Comparison of ENCODE assay signal across 9 cellular contexts in the genomic region with DNA sequence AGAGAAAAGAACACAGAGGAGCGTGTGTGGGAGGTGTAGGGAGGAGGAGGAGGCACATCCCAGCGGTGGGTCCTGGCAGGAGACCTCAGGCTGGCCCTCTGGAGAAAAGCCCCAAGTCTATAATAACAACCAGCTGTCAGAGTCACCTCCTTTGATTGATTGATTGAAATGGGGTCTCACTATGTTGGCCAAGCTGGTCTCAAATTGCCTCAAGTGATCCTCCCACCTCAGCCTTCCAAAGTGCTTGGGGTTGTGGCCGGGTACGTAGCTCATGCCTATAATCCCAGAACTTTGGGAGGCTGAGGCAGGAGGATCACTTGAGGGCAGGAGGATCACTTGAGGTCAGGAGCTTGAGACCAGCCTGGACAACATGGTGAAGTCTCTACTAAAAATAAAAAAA.
DNase-seq lines count a peak whose midpoint lies in the region; ATAC-seq, FAIRE-seq and TF ChIP-seq lines count a peak whose summit lies in the region.
"Had no signal": no experiment of that assay in that cellular context is flagged by ENCODE, and none has a peak within 500 bp of the region (broad histone marks: within the 10 kb centered on the region; RNA-seq: fewer than 3 reads in every experiment).

No MANE protein-coding gene starts in this region.

- H3K27ac Mint-ChIP-seq in activated CD8-positive, alpha-beta T cell treated with anti-CD3 and anti-CD28 coated beads for 36 hours = peak overlapping the region; percentile 76
- H3K27ac Mint-ChIP-seq in memory B cell = peak overlapping the region; percentile 95

- H4K8ac ChIP-seq in mesendoderm (ENCODE audit: low read depth, low read length) = no peak overlapping the region

- peak overlapping the region; percentile 75 for H3K27ac ChIP-seq in HepG2 (ENCODE audit: extremely low read length, insufficient read depth, low read length)
- H3K27ac ChIP-seq in right lobe of liver = no peak overlapping the region
- peak overlapping the region; percentile 11 for H3K27ac ChIP-seq in upper lobe of right lung
- H3K27ac ChIP-seq in mesendoderm (ENCODE audit: low read depth, low read length) = no peak overlapping the region

- TF ChIP-seq EP300 in HepG2 (IDR thresholded peaks at IDR 0.05; ENCODE audit: low read depth in 2 of 2, low read length in 2 of 2) = no peak
- no peak for TF ChIP-seq EP300 in HepG2 (CRISPR knock-in tag; IDR thresholded peaks at IDR 0.05; ENCODE audit: borderline replicate concordance)

- H3K79me2 ChIP-seq in HepG2 (ENCODE audit: insufficient read depth, low read length) (no peaks in the 10 kb centered on the region), mesendoderm (ENCODE audit: control insufficient read depth, insufficient read depth, low read length) (no peaks in the 10 kb centered on the region)

- H3K4me3 ChIP-seq in HepG2 (replicated peaks in 1 of 3; ENCODE audit: insufficient read depth in 1 of 3, low read depth in 2 of 3, low read length in 3 of 3) = no peak overlapping the region
- no peak overlapping the region for H3K4me3 ChIP-seq in right lobe of liver
- H3K4me3 ChIP-seq in upper lobe of right lung = no peak overlapping the region
- H3K4me3 ChIP-seq in mesendoderm (ENCODE audit: low read length) = no peak overlapping the region

- TF ChIP-seq CTCF in HepG2 (CRISPR knock-in tag; IDR thresholded peaks at IDR 0.05) = no peak
- no peak for TF ChIP-seq CTCF in right lobe of liver (IDR thresholded peaks at IDR 0.05)
- no peak for TF ChIP-seq CTCF in activated CD8-positive, alpha-beta T cell treated with anti-CD3 and anti-CD28 coated beads for 36 hours (IDR thresholded peaks at IDR 0.05)
- TF ChIP-seq CTCF in upper lobe of right lung (IDR thresholded peaks at IDR 0.05) = no peak

- CTCF ChIA-PET in HepG2 (lab: Yijun Ruan, JAX; ENCODE audit: low intra/inter-chr PET ratio, low total read pairs) = no interaction called here
- CTCF ChIA-PET in activated CD8-positive, alpha-beta T cell treated with anti-CD3 and anti-CD28 coated beads for 36 hours (lab: Charles Lee) = interaction anchor here (1.0 to 9.6 kb wide), 5 partner anchors 13 to 311 kb away, joined by 3 to 107 read pairs (median 9); no protein-coding TSS in a partner anchor

- H3K9ac ChIP-seq in HepG2 (ENCODE audit: insufficient read depth, low read depth, low read length) (no peak overlapping the region), mesendoderm (ENCODE audit: low read length) (no peak overlapping the region)

- TF ChIP-seq POLR2A in HepG2 (IDR thresholded peaks at IDR 0.05; ENCODE audit: insufficient read depth in 1 of 2, low read depth in 2 of 2, low read length in 2 of 2) (no peak), right lobe of liver (IDR thresholded peaks at IDR 0.05) (no peak)

- H3K27me3 ChIP-seq in HepG2 (ENCODE audit: control insufficient read depth in 1 of 2, insufficient read depth in 2 of 2, low read length in 2 of 2) (no peaks in the 10 kb centered on the region), right lobe of liver (no peaks in the 10 kb centered on the region), upper lobe of right lung (no peaks in the 10 kb centered on the region), mesendoderm (ENCODE audit: insufficient read depth, low read length, poor library complexity) (no peaks in the 10 kb centered on the region)

- WGBS in HepG2 (ENCODE audit: low lambda C conversion rate) = 97% methylated on average over 4 of the region's 4 CpGs
- WGBS in right lobe of liver (ENCODE audit: insufficient coverage, low coverage, low lambda C conversion rate, missing lambda C conversion rate) = 95% methylated on average over 4 of the region's 4 CpGs
- no CpG with 5 or more reads among the region's 4 CpGs for WGBS in mesendoderm (ENCODE audit: extremely low coverage, insufficient coverage, low lambda C conversion rate)

- H3K79me1 ChIP-seq in mesendoderm (ENCODE audit: low read length) = no peaks in the 10 kb centered on the region

- TF ChIP-seq RAD21 in HepG2 (CRISPR knock-in tag; IDR thresholded peaks at IDR 0.05) = no peak

- peaks cover 82% of the 10 kb centered on the region for H3K4me1 ChIP-seq in HepG2 (ENCODE audit: insufficient read depth, low read length)
- H3K4me1 ChIP-seq in right lobe of liver = peaks cover 0 to 23% (median 5%) of the 10 kb centered on the region in 4 donors
- peaks cover 25% of the 10 kb centered on the region for H3K4me1 ChIP-seq in upper lobe of right lung
- H3K4me1 ChIP-seq in mesendoderm (ENCODE audit: control insufficient read depth, low read depth, low read length) = peaks cover 9% of the 10 kb centered on the region

- H4K20me1 ChIP-seq in HepG2 (ENCODE audit: insufficient read depth, low read length) = no peaks in the 10 kb centered on the region

- H3K36me3 Mint-ChIP-seq in activated CD8-positive, alpha-beta T cell treated with anti-CD3 and anti-CD28 coated beads for 36 hours (ENCODE audit: low read depth) = peaks cover 2% of the 10 kb centered on the region
- H3K36me3 Mint-ChIP-seq in memory B cell = no peaks in the 10 kb centered on the region

- H3K56ac ChIP-seq in mesendoderm (ENCODE audit: low read length) = no peak overlapping the region

- no peaks in the 10 kb centered on the region for H3K27me3 Mint-ChIP-seq in activated CD8-positive, alpha-beta T cell treated with anti-CD3 and anti-CD28 coated beads for 36 hours
- H3K27me3 Mint-ChIP-seq in memory B cell = no peaks in the 10 kb centered on the region

- H3K4me3 Mint-ChIP-seq in activated CD8-positive, alpha-beta T cell treated with anti-CD3 and anti-CD28 coated beads for 36 hours = no peak overlapping the region
- H3K4me3 Mint-ChIP-seq in memory B cell = peak overlapping the region; percentile 65

- no peak for FAIRE-seq in HepG2 (lab: Jason Lieb, UNC)

- no peak overlapping the region for H2AK5ac ChIP-seq in mesendoderm (ENCODE audit: low read length)

- H3K36me3 ChIP-seq in HepG2 (replicated peaks in 1 of 2; ENCODE audit: control insufficient read depth in 1 of 2, insufficient read depth in 2 of 2, low read length in 2 of 2) = peaks cover 3 to 23% of the 10 kb centered on the region in 2 experiments; a peak in 4 of 5 replicates
- H3K36me3 ChIP-seq in right lobe of liver = no peaks in the 10 kb centered on the region
- H3K36me3 ChIP-seq in upper lobe of right lung = no peaks in the 10 kb centered on the region
- no peaks in the 10 kb centered on the region for H3K36me3 ChIP-seq in mesendoderm (ENCODE audit: control insufficient read depth, insufficient read depth, low read length)

- H3K9me3 ChIP-seq in HepG2 (ENCODE audit: low read length) (no peaks in the 10 kb centered on the region), right lobe of liver (no peaks in the 10 kb centered on the region), upper lobe of right lung (no peaks in the 10 kb centered on the region)

- H3K4me2 ChIP-seq in HepG2 (ENCODE audit: low read depth, low read length) (no peak overlapping the region), mesendoderm (ENCODE audit: low read length) (no peak overlapping the region)

- no peak overlapping the region for H2BK120ac ChIP-seq in mesendoderm (ENCODE audit: low read depth, low read length)

- no peak overlapping the region for H2BK5ac ChIP-seq in mesendoderm (ENCODE audit: low read length)

- H2AFZ ChIP-seq in HepG2 (ENCODE audit: low read length) = no peak overlapping the region

- POLR2A ChIA-PET in HepG2 (lab: Yijun Ruan, JAX) = interaction anchor here (1.2 to 1.4 kb wide), 2 partner anchors 155 to 486 kb away, joined by 3 to 4 read pairs; partner anchors contain the start of gene SEPTIN7
- POLR2A ChIA-PET in activated CD8-positive, alpha-beta T cell treated with anti-CD3 and anti-CD28 coated beads for 36 hours (lab: Charles Lee) = no interaction called here

- intact Hi-C loops in HepG2 (cut with micrococcal nuclease; ENCODE audit: unreplicated experiment) (loop anchor here (2.0 kb wide), 2 partner anchors 14 to 484 kb away; no protein-coding TSS in a partner anchor), right lobe of liver (cut with DNase I) (loop anchor here in 1 of 2 donors (10.0 kb wide), 1 partner anchor 132 kb away; the partner anchor contains the start of gene EEPD1), upper lobe of right lung (cut with DNase I) (no loop called here)
- intact Hi-C loops in activated CD8-positive, alpha-beta T cell treated with anti-CD3 and anti-CD28 coated beads for 36 hours (cut with micrococcal nuclease) = loop anchor here (10.0 kb wide), 1 partner anchor 172 kb away; no protein-coding TSS in a partner anchor

- DNase-seq in HepG2 (ENCODE audit: low spot score) (no peak), right lobe of liver (no peak), memory B cell (ENCODE audit: low spot score in 2 of 2) (no peak), upper lobe of right lung (no peak), SIG-M5 (lab: John Stamatoyannopoulos, UW) (no peak), mesendoderm (no peak), HuH-7.5 (ENCODE audit: low spot score) (no peak)
- no peak for DNase-seq in activated CD8-positive, alpha-beta T cell treated with anti-CD3 and anti-CD28 coated beads for 36 hours
- DNase-seq: NCI-H1105 had no signal

- H2BK15ac ChIP-seq in mesendoderm (replicated peaks; ENCODE audit: low read depth) = no peak overlapping the region

- peaks cover 40% of the 10 kb centered on the region for H3K4me1 Mint-ChIP-seq in activated CD8-positive, alpha-beta T cell treated with anti-CD3 and anti-CD28 coated beads for 36 hours (ENCODE audit: low read depth)
- H3K4me1 Mint-ChIP-seq in memory B cell = peaks cover 47% of the 10 kb centered on the region

- H3K18ac ChIP-seq in mesendoderm (ENCODE audit: low read length) = no peak overlapping the region

- H4K5ac ChIP-seq in mesendoderm (ENCODE audit: low read length) = no peak overlapping the region

- no peak overlapping the region for H3K23ac ChIP-seq in mesendoderm (ENCODE audit: low read length)

- in situ Hi-C loops in HepG2 (cut with HindIII; ENCODE audit: extremely low pct_ligation_motif_present, low pct_unique_long_range_greater_than_20kb) = no loop called here

- H3K9me3 Mint-ChIP-seq in activated CD8-positive, alpha-beta T cell treated with anti-CD3 and anti-CD28 coated beads for 36 hours = no peaks in the 10 kb centered on the region
- no peaks in the 10 kb centered on the region for H3K9me3 Mint-ChIP-seq in memory B cell

- no peak for ATAC-seq in HepG2
- ATAC-seq in right lobe of liver = no peak
- ATAC-seq in activated CD8-positive, alpha-beta T cell treated with anti-CD3 and anti-CD28 coated beads for 36 hours = no peak
- ATAC-seq in memory B cell (ENCODE audit: low read depth) = no peak
- no peak for ATAC-seq in upper lobe of right lung

- H3K4ac ChIP-seq in mesendoderm (ENCODE audit: low read depth, low read length) = no peak overlapping the region

- no TSS peak for BruUV-seq in HepG2 (replicated peaks; lab: Mats Ljungman, UMichigan)

TF ChIP-seq in HepG2, 621 proteins besides CTCF, POLR2A, EP300 and RAD21:
- TF ChIP-seq ZNF121 (CRISPR knock-in tag; IDR thresholded peaks at IDR 0.05) (peak; percentile 90), NFE2 (CRISPR knock-in tag; IDR thresholded peaks at IDR 0.05) (no peak), MED1 (CRISPR knock-in tag; IDR thresholded peaks at IDR 0.05) (no peak), MTA1 (CRISPR knock-in tag; IDR thresholded peaks at IDR 0.05; ENCODE audit: borderline replicate concordance) (0 out of 2 replicates have a peak, but pooled peaks have one; percentile 6), RFX1 (IDR thresholded peaks at IDR 0.05) (no peak)

Comparison
In these comparisons a context has a peak if more than half of its experiments do, and no peak if none do; other contexts are left out.
1. H3K27ac ChIP-seq: peak in HepG2 (single experiment) and upper lobe of right lung (single experiment); none in right lobe of liver (0 of 3) and mesendoderm (single experiment).